9 cellular contexts compared by ENCODE assay signal in genomic region chr13:40438999-40439797, GRCh38.
DNase-seq lines count a peak whose midpoint lies in the region; ATAC-seq and TF ChIP-seq lines count a peak whose summit lies in the region.
"Had no signal": no experiment of that assay in that cellular context is flagged by ENCODE, and none has a peak within 500 bp of the region (broad histone marks: within the 10 kb centered on the region; RNA-seq: fewer than 3 reads in every experiment).

No MANE protein-coding gene starts in this region.

- intact Hi-C loops in OCI-LY7 (cut with micrococcal nuclease; ENCODE audit: unreplicated experiment) = no loop called here
- intact Hi-C loops in ascending aorta (cut with DNase I) = no loop called here
- intact Hi-C loops in left lung (cut with DNase I) = no loop called here
- intact Hi-C loops in stomach (cut with DNase I; ENCODE audit: low total_unique reads) = no loop called here

- WGBS in stomach, 5 donors = 44 to 63% (median 49%) methylated on average over 12 of the region's 12 CpGs

- H4K20me1 ChIP-seq in OCI-LY7 (ENCODE audit: insufficient read depth, low read length) = no peaks in the 10 kb centered on the region

- H3K36me3 ChIP-seq in OCI-LY7 (ENCODE audit: insufficient read depth, low read length) = no peaks in the 10 kb centered on the region
- H3K36me3 ChIP-seq in ascending aorta = no peaks in the 10 kb centered on the region
- no peaks in the 10 kb centered on the region for H3K36me3 ChIP-seq in left lung
- H3K36me3 ChIP-seq in stomach = no peaks in the 10 kb centered on the region

- TF ChIP-seq POLR2A in stomach (IDR thresholded peaks at IDR 0.05) = no peak

- TF ChIP-seq EP300 in stomach (IDR thresholded peaks at IDR 0.05) = no peak

- H3K27me3 ChIP-seq in ascending aorta (no peaks in the 10 kb centered on the region), left lung (no peaks in the 10 kb centered on the region), stomach (no peaks in the 10 kb centered on the region)

- H3K79me2 ChIP-seq in OCI-LY7 (ENCODE audit: insufficient read depth, low read depth, low read length) = no peaks in the 10 kb centered on the region

- peak overlapping the region; percentile 59 for H3K4me2 ChIP-seq in OCI-LY7 (ENCODE audit: low read length)

- POLR2A ChIA-PET in OCI-LY7 (lab: Charles Lee) = interaction anchor here (0.5 to 1.4 kb wide), 11 partner anchors 9 to 438 kb away, joined by 3 to 8 read pairs (median 4); no protein-coding TSS in a partner anchor

- TF ChIP-seq CTCF in OCI-LY7 (conservative IDR thresholded peaks at IDR 0.05; ENCODE audit: low read length) = no peak
- no peak for TF ChIP-seq CTCF in ascending aorta (IDR thresholded peaks at IDR 0.05)
- no peak for TF ChIP-seq CTCF in left lung (IDR thresholded peaks at IDR 0.05)
- no peak for TF ChIP-seq CTCF in stomach (IDR thresholded peaks at IDR 0.05)

- H3K9me3 ChIP-seq in OCI-LY7 (ENCODE audit: low read length) = no peaks in the 10 kb centered on the region
- H3K9me3 ChIP-seq in ascending aorta = no peaks in the 10 kb centered on the region
- no peaks in the 10 kb centered on the region for H3K9me3 ChIP-seq in left lung
- H3K9me3 ChIP-seq in stomach = no peaks in the 10 kb centered on the region

- no peaks in the 10 kb centered on the region for H3K9me2 ChIP-seq in OCI-LY7 (ENCODE audit: insufficient read depth, low read length)

- H3K4me3 ChIP-seq in OCI-LY7 (ENCODE audit: low read depth, low read length, poor library complexity, severe bottlenecking) = peak overlapping the region; percentile 11
- peak overlapping the region; percentile 19 to 46 for H3K4me3 ChIP-seq in ascending aorta
- H3K4me3 ChIP-seq in left lung = no peak overlapping the region
- H3K4me3 ChIP-seq in stomach = no peak overlapping the region
- H3K4me3 ChIP-seq: SK-N-MC had no signal

- CTCF ChIA-PET in OCI-LY7 (lab: Charles Lee; ENCODE audit: unreplicated experiment) = no interaction called here

- H3K27ac ChIP-seq in OCI-LY7 (ENCODE audit: low read depth, low read length, poor library complexity, severe bottlenecking) (peak overlapping the region; percentile 35), ascending aorta (peak overlapping the region; percentile 71 to 76), left lung (peak overlapping the region; percentile 53 to 79), stomach (peak overlapping the region in 4 of 5 donors; percentile 40 to 69 (median 56))
- H3K27ac ChIP-seq: SK-N-MC had no signal

- DNase-seq in OCI-LY7 (ENCODE audit: low spot score) = peak; percentile 55
- DNase-seq in ascending aorta (ENCODE audit: low spot score in 2 of 2) = no peak
- no peak for DNase-seq in left lung
- no peak for DNase-seq in stomach
- no peak for DNase-seq in KG1 (lab: John Stamatoyannopoulos, UW)
- no peak for DNase-seq in G401 (ENCODE audit: low spot score)

- BruUV-seq in OCI-LY7 (replicated peaks; lab: Mats Ljungman, UMichigan) = no TSS peak

- H3K4me1 ChIP-seq in OCI-LY7 (ENCODE audit: insufficient read depth, low read length, poor library complexity, severe bottlenecking) = peaks cover 92% of the 10 kb centered on the region
- H3K4me1 ChIP-seq in ascending aorta = peaks cover 4 to 25% of the 10 kb centered on the region in 2 donors
- H3K4me1 ChIP-seq in left lung = peaks cover 9 to 31% of the 10 kb centered on the region in 2 donors
- peaks cover 7 to 42% (median 25%) of the 10 kb centered on the region in 4 donors for H3K4me1 ChIP-seq in stomach

- H2AFZ ChIP-seq in OCI-LY7 (ENCODE audit: low read length) = peak overlapping the region; percentile 62

- in situ Hi-C loops in G401 (cut with HindIII; ENCODE audit: low sequenced_read_pairs) = no loop called here

- peak; percentile 47 for ATAC-seq in left lung
- ATAC-seq in GM18519 (IDR thresholded peaks at IDR 0.05; ENCODE audit: low FRiP score, unreplicated experiment) = no peak
- no peak for ATAC-seq in HG03457 (IDR thresholded peaks at IDR 0.05; ENCODE audit: unreplicated experiment)

Comparison
In these comparisons a context has a peak if more than half of its experiments do, and no peak if none do; other contexts are left out.
1. H3K4me3 ChIP-seq: peak in OCI-LY7 (single experiment) and ascending aorta (2 of 2); none in left lung (0 of 2) and stomach (0 of 4).
2. Peak in every context shown above with its lines, with median percentiles within 50 percentile points of each other: H3K27ac ChIP-seq.